In genomic region chr14:80658733-80659132, GRCh38 we compare ENCODE assay signal across 19 cellular contexts.
"Had no signal": no experiment of that assay in that cellular context is flagged by ENCODE, and none has a peak within 500 bp of the region (broad histone marks: within the 10 kb centered on the region; RNA-seq: fewer than 3 reads in every experiment).

No MANE protein-coding gene starts in this region.

- H3K36me3 ChIP-seq: cardiac muscle cell, gastrocnemius medialis, neutrophil, prostate gland, sigmoid colon had no signal

- H3K9me3 ChIP-seq: gastrocnemius medialis, neutrophil, prostate gland, sigmoid colon, testis had no signal

- ATAC-seq: activated naive CD8-positive, alpha-beta T cell treated with anti-CD3 and anti-CD28 coated beads, Interleukin-2, amount 50 U/mL, for 24 hours; gastrocnemius medialis; left ventricle myocardium superior; T-cell had no signal

- H3K27ac ChIP-seq: cardiac muscle cell, coronary artery, gastrocnemius medialis, neutrophil, prostate gland, sigmoid colon, testis had no signal

- H3K4me1 ChIP-seq: gastrocnemius medialis, prostate gland, sigmoid colon, testis had no signal

- H3K4me3 ChIP-seq: cardiac muscle cell, coronary artery, gastrocnemius medialis, prostate gland, sigmoid colon, testis had no signal

- DNase-seq: activated CD4-positive, alpha-beta memory T cell treated with anti-CD3 and anti-CD28 coated beads for 36 hours; activated naive CD4-positive, alpha-beta T cell; activated naive CD8-positive, alpha-beta T cell treated with anti-CD3 and anti-CD28 coated beads, Interleukin-2, amount 50 U/mL, for 24 hours; effector CD8-positive, alpha-beta T cell; gastrocnemius medialis; kidney; left ventricle myocardium superior; naive B cell; sigmoid colon; stimulated activated CD4-positive, alpha-beta T cell treated with anti-CD3 and anti-CD28 coated beads, Interleukin-12 subunit alpha, Interleukin-12 subunit beta, amount 100 ng/mL, for 4 hours; stimulated activated CD4-positive, alpha-beta T cell treated with anti-CD3 and anti-CD28 coated beads, Interleukin-2, amount 100 ng/mL, for 48 hours; stimulated activated naive CD4-positive, alpha-beta T cell treated with Interleukin-2 at 50 U/mL for 16 hours; T-cell; T1000; testis had no signal

- H3K27me3 ChIP-seq: cardiac muscle cell, gastrocnemius medialis, neutrophil, sigmoid colon, testis had no signal
